In the genomic region with DNA sequence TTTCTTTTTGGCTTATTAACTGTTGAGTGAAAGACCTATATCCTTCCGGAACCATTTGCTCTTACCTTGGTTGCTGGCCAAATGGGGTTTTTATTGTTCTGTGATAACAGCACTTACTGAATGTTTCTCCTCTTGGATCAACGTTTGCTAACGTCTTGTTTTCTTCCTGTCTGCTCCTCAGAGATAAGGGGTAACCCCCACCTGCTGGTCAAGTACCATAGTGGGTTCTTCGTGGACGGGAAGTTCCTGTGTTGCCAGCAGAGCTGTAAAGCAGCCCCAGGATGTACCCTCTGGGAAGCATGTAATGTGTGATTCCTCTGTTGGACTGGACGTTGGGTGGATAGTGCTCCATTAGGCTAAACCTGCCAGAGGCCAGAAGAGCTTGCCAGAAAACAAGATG, we compare ENCODE assay signal across 23 cellular contexts. TPM values are rescaled to one million over a fixed set of nuclear protein-coding genes. Genes with fewer than 3 reads are reported as not detected.
DNase-seq lines count a peak whose midpoint lies in the region; ATAC-seq, FAIRE-seq and TF ChIP-seq lines count a peak whose summit lies in the region.
"Had no signal": no experiment of that assay in that cellular context is flagged by ENCODE, and none has a peak within 500 bp of the region (broad histone marks: within the 10 kb centered on the region; RNA-seq: fewer than 3 reads in every experiment).

No MANE protein-coding gene starts in this region.

- H3K36me3 ChIP-seq in heart right ventricle = no peaks in the 10 kb centered on the region
- H3K36me3 ChIP-seq in right atrium auricular region = no peaks in the 10 kb centered on the region
- H3K36me3 ChIP-seq in small intestine (ENCODE audit: control insufficient read depth in 2 of 2, insufficient read depth in 2 of 2, low read length in 2 of 2) = peaks cover 0 to 1% of the 10 kb centered on the region in 2 donors
- H3K36me3 ChIP-seq: vagina had no signal

- no peak overlapping the region for H3K4me3 Mint-ChIP-seq in endothelial cell (ENCODE audit: unreplicated experiment)
- H3K4me3 Mint-ChIP-seq in naive thymus-derived CD8-positive, alpha-beta T cell = no peak overlapping the region
- H3K4me3 Mint-ChIP-seq: activated B cell treated with CpG ODN at 0.5 μM for 24 hours, HFFc6, T-cell had no signal

- H3K27me3 ChIP-seq in heart right ventricle (peaks cover 0 to 69% (median 0%) of the 10 kb centered on the region in 7 donors), right atrium auricular region (no peaks in the 10 kb centered on the region), small intestine (ENCODE audit: control insufficient read depth in 2 of 2, insufficient read depth in 2 of 2, low read length in 2 of 2) (no peaks in the 10 kb centered on the region)
- H3K27me3 ChIP-seq: body of pancreas, vagina had no signal

- intact Hi-C loops in heart right ventricle (cut with DNase I) = no loop called here

- H3K9me3 ChIP-seq in heart right ventricle (no peaks in the 10 kb centered on the region), right atrium auricular region (no peaks in the 10 kb centered on the region), small intestine (ENCODE audit: control insufficient read depth, low read depth) (no peaks in the 10 kb centered on the region)
- H3K9me3 ChIP-seq: body of pancreas, vagina had no signal

- no peaks in the 10 kb centered on the region for H3K9me3 Mint-ChIP-seq in endothelial cell (ENCODE audit: unreplicated experiment)
- no peaks in the 10 kb centered on the region for H3K9me3 Mint-ChIP-seq in naive thymus-derived CD8-positive, alpha-beta T cell
- H3K9me3 Mint-ChIP-seq: activated B cell treated with CpG ODN at 0.5 μM for 24 hours; activated naive CD4-positive, alpha-beta T cell treated with anti-CD3 and anti-CD28 coated beads, Interleukin-2, amount 50 U/mL, for 72 hours; HFFc6; T-cell had no signal

- DNase-seq in heart right ventricle (peak in 1 of 2 donors; percentile 12), right atrium auricular region (ENCODE audit: low spot score) (no peak), NCI-H226 (peak; percentile 88), endothelial cell (ENCODE audit: low spot score) (peak; percentile 16), small intestine (peak; percentile 28)
- no peak for DNase-seq in naive thymus-derived CD8-positive, alpha-beta T cell
- DNase-seq: activated B cell treated with CpG ODN at 0.5 μM for 24 hours; activated T-cell treated with anti-CD3 and anti-CD28 coated beads, Interleukin-2, amount 50 U/mL, for 48 hours; body of pancreas; C1 segment of cervical spinal cord; foreskin fibroblast; HFFc6; KG1; MV-4-11; NCI-H2029 treated with DMSO at 0.1 percent for 48 hours; NCI-H510A treated with DMSO at 0.1 percent for 48 hours; substantia nigra; T-cell had no signal

- H3K4me1 Mint-ChIP-seq in endothelial cell (ENCODE audit: unreplicated experiment) = peaks cover 21% of the 10 kb centered on the region
- no peaks in the 10 kb centered on the region for H3K4me1 Mint-ChIP-seq in naive thymus-derived CD8-positive, alpha-beta T cell
- H3K4me1 Mint-ChIP-seq: activated B cell treated with CpG ODN at 0.5 μM for 24 hours, T-cell had no signal

- TF ChIP-seq CTCF in heart right ventricle (IDR thresholded peaks at IDR 0.05) (no peak), right atrium auricular region (IDR thresholded peaks at IDR 0.05) (no peak), endothelial cell (IDR thresholded peaks at IDR 0.05; ENCODE audit: unreplicated experiment) (no peak)

- peak overlapping the region; percentile 94 for H3K27ac Mint-ChIP-seq in endothelial cell (ENCODE audit: unreplicated experiment)
- H3K27ac Mint-ChIP-seq in naive thymus-derived CD8-positive, alpha-beta T cell = no peak overlapping the region
- H3K27ac Mint-ChIP-seq: activated B cell treated with CpG ODN at 0.5 μM for 24 hours; activated naive CD4-positive, alpha-beta T cell treated with anti-CD3 and anti-CD28 coated beads, Interleukin-2, amount 50 U/mL, for 72 hours; HFFc6; T-cell had no signal

- H3K27ac ChIP-seq in heart right ventricle (peak overlapping the region in 1 of 10 donors; percentile 42), right atrium auricular region (no peak overlapping the region), small intestine (ENCODE audit: low read depth in 1 of 2, low read length in 1 of 2) (peak overlapping the region in 1 of 2 donors; percentile 14)
- H3K27ac ChIP-seq: body of pancreas, vagina had no signal

- ATAC-seq in heart right ventricle (peak in 6 of 8 donors; percentile 29 to 59 (median 45)), GM18861 (IDR thresholded peaks at IDR 0.05; ENCODE audit: unreplicated experiment) (no peak), GM18870 (IDR thresholded peaks at IDR 0.05; ENCODE audit: unreplicated experiment) (no peak)
- no peak for ATAC-seq in naive thymus-derived CD8-positive, alpha-beta T cell
- ATAC-seq: activated naive CD4-positive, alpha-beta T cell treated with anti-CD3 and anti-CD28 coated beads, Interleukin-2, amount 50 U/mL, for 72 hours; body of pancreas; T-cell had no signal

- no peaks in the 10 kb centered on the region for H3K36me3 Mint-ChIP-seq in endothelial cell (ENCODE audit: low read depth, unreplicated experiment)
- H3K36me3 Mint-ChIP-seq in naive thymus-derived CD8-positive, alpha-beta T cell = no peaks in the 10 kb centered on the region
- H3K36me3 Mint-ChIP-seq: activated naive CD4-positive, alpha-beta T cell treated with anti-CD3 and anti-CD28 coated beads, Interleukin-2, amount 50 U/mL, for 72 hours; T-cell had no signal

- H3K4me3 ChIP-seq in heart right ventricle (no peak overlapping the region), right atrium auricular region (no peak overlapping the region), small intestine (ENCODE audit: low read depth in 1 of 2, low read length in 2 of 2) (no peak overlapping the region)
- H3K4me3 ChIP-seq: body of pancreas, vagina had no signal

- H3K4me1 ChIP-seq in heart right ventricle = peaks cover 0 to 6% (median 0%) of the 10 kb centered on the region in 9 donors
- H3K4me1 ChIP-seq in right atrium auricular region = no peaks in the 10 kb centered on the region
- no peaks in the 10 kb centered on the region for H3K4me1 ChIP-seq in small intestine (ENCODE audit: control insufficient read depth in 2 of 2, insufficient read depth in 1 of 2, low read depth in 1 of 2, low read length in 1 of 2)
- H3K4me1 ChIP-seq: body of pancreas, vagina had no signal

- no peaks in the 10 kb centered on the region for H3K27me3 Mint-ChIP-seq in endothelial cell (ENCODE audit: unreplicated experiment)
- H3K27me3 Mint-ChIP-seq in naive thymus-derived CD8-positive, alpha-beta T cell = no peaks in the 10 kb centered on the region
- H3K27me3 Mint-ChIP-seq: activated B cell treated with CpG ODN at 0.5 μM for 24 hours had no signal

- POLR2A ChIA-PET in naive thymus-derived CD8-positive, alpha-beta T cell (lab: Charles Lee) = no interaction called here

- FAIRE-seq in small intestine (lab: Jason Lieb, UNC) = no peak
- FAIRE-seq: GM12892 had no signal

- WGBS in heart right ventricle, 2 donors = 22 to 23% methylated on average over 6 of the region's 6 CpGs
- WGBS in small intestine, 3 donors = 2 to 18% (median 10%) methylated on average over 6 of the region's 6 CpGs

RNA-seq across cellular contexts. Expression of a gene that starts 15.3 kb away (rescaled TPM):
- total RNA-seq in heart right ventricle = 1 to 10 TPM in 9 of 10 donors, under 1 TPM in 1; 0.97 to 6.1 (median 2.9) TPM
- polyA plus RNA-seq in heart right ventricle = 1 to 10 TPM; 2.1 to 2.6 TPM
- total RNA-seq in right atrium auricular region = 10 to 100 TPM; 12.9 to 20.1 TPM
- total RNA-seq in endothelial cell (ENCODE audit: unreplicated experiment) = 0.74 TPM
- polyA plus RNA-seq in small intestine = 1 to 10 TPM; 4.6 to 8.6 (median 6.5) TPM
- total RNA-seq in naive thymus-derived CD8-positive, alpha-beta T cell = not detected
- polyA plus RNA-seq in naive thymus-derived CD8-positive, alpha-beta T cell = not detected
- total RNA-seq: activated B cell treated with CpG ODN at 0.5 μM for 24 hours; activated naive CD4-positive, alpha-beta T cell treated with anti-CD3 and anti-CD28 coated beads, Interleukin-2, amount 50 U/mL, for 72 hours; HFFc6; T-cell had no signal

RNA-seq across cellular contexts. Expression of a gene that starts 22.8 kb away (rescaled TPM):
- total RNA-seq in heart right ventricle (10 to 100 TPM in 4 of 10 donors, 1 to 10 TPM in 6; 4.9 to 17.8 (median 9.4) TPM), right atrium auricular region (10 to 100 TPM; 14.3 to 19.2 TPM), endothelial cell (ENCODE audit: unreplicated experiment) (47.3 TPM)
- polyA plus RNA-seq in heart right ventricle (10 to 100 TPM in 1 of 2 donors, 1 to 10 TPM in 1; 8.6 to 15.7 TPM), small intestine (10 to 100 TPM in 2 of 3 donors, 1 to 10 TPM in 1; 9.7 to 13.4 (median 12.8) TPM)
- total RNA-seq in naive thymus-derived CD8-positive, alpha-beta T cell = under 1 TPM; 0.36 to 0.78 TPM
- not detected for polyA plus RNA-seq in naive thymus-derived CD8-positive, alpha-beta T cell

Comparison
In these comparisons a context has a peak if more than half of its experiments do, and no peak if none do; other contexts are left out.
1. ATAC-seq: peak in heart right ventricle (6 of 8); none in naive thymus-derived CD8-positive, alpha-beta T cell (0 of 2), GM18861 (single experiment) and GM18870 (single experiment).
2. DNase-seq: peak in NCI-H226 (single experiment), endothelial cell (single experiment) and small intestine (single experiment); none in right atrium auricular region (single experiment) and naive thymus-derived CD8-positive, alpha-beta T cell (0 of 10).